ENCODE assay signal across 8 cellular contexts in genomic region chr3:148612278-148612677, GRCh38.
"Had no signal": no experiment of that assay in that cellular context is flagged by ENCODE, and none has a peak within 500 bp of the region (broad histone marks: within the 10 kb centered on the region; RNA-seq: fewer than 3 reads in every experiment).

No MANE protein-coding gene starts in this region.

- H3K4me3 ChIP-seq: GM23338 had no signal

- ATAC-seq: GM23338 had no signal

- H3K27ac ChIP-seq: KMS-11 had no signal

- H3K4me2 ChIP-seq: GM23338, KMS-11 had no signal

- H2AFZ ChIP-seq: GM23338 had no signal

- FAIRE-seq: H1, H54, HTR-8/SVneo had no signal

- DNase-seq: H9, HCEC 1CT, KBM-7 had no signal

- H3K9ac ChIP-seq: KMS-11 had no signal
